Comparison of ENCODE assay signal across 8 cellular contexts in genomic region chr22:49632199-49633009, GRCh38.
DNase-seq lines count a peak whose midpoint lies in the region; ATAC-seq and TF ChIP-seq lines count a peak whose summit lies in the region.

No MANE protein-coding gene starts in this region.

- ATAC-seq in natural killer cell treated with Interleukin-12 subunit alpha and Interleukin-12 subunit beta and Interleukin-15 and Interleukin-18, amount 100 ng/mL, for 72 hours, result no peak
- ATAC-seq in GM18517 (IDR thresholded peaks at IDR 0.05; ENCODE audit: unreplicated experiment) (no peak), GM21447 (IDR thresholded peaks at IDR 0.05; ENCODE audit: unreplicated experiment) (no peak)

- H3K36me3 Mint-ChIP-seq in natural killer cell treated with Interleukin-12 subunit alpha and Interleukin-12 subunit beta and Interleukin-15 and Interleukin-18, amount 100 ng/mL, for 72 hours, result no peaks in the 10 kb centered on the region

- no peaks in the 10 kb centered on the region for H3K9me3 ChIP-seq in BE2C

- peak; percentile 75 for DNase-seq in BE2C
- DNase-seq in HFF-Myc (ENCODE audit: extremely low read depth, low read depth), result no peak
- DNase-seq in SHP77 (lab: John Stamatoyannopoulos, UW), result peak; percentile 71 to 74
- peak; percentile 2 for DNase-seq in fibroblast of the aortic adventitia (ENCODE audit: low read depth)
- DNase-seq in natural killer cell treated with Interleukin-12 subunit alpha and Interleukin-12 subunit beta and Interleukin-15 and Interleukin-18, amount 100 ng/mL, for 72 hours (ENCODE audit: low spot score), result peak; percentile 56
- DNase-seq in T-helper 9 cell, result no peak

- H3K27me3 ChIP-seq in BE2C, result no peaks in the 10 kb centered on the region; the same call in 1 of the 2 replicates

- TF ChIP-seq CTCF in BE2C (IDR thresholded peaks at IDR 0.05; ENCODE audit: low read depth, low read length), result peak; percentile 96
- peak; percentile 66 for TF ChIP-seq CTCF in HFF-Myc (IDR thresholded peaks at IDR 0.05; ENCODE audit: low read depth, low read length, missing control alignments)
- TF ChIP-seq CTCF in fibroblast of the aortic adventitia (IDR thresholded peaks at IDR 0.05; ENCODE audit: insufficient read depth, low read length), result peak; percentile 33

- no peak overlapping the region for H3K27ac Mint-ChIP-seq in natural killer cell treated with Interleukin-12 subunit alpha and Interleukin-12 subunit beta and Interleukin-15 and Interleukin-18, amount 100 ng/mL, for 72 hours

- no peak overlapping the region for H3K4me3 Mint-ChIP-seq in natural killer cell treated with Interleukin-12 subunit alpha and Interleukin-12 subunit beta and Interleukin-15 and Interleukin-18, amount 100 ng/mL, for 72 hours

- H3K4me1 Mint-ChIP-seq in natural killer cell treated with Interleukin-12 subunit alpha and Interleukin-12 subunit beta and Interleukin-15 and Interleukin-18, amount 100 ng/mL, for 72 hours (ENCODE audit: low read depth in 2 of 2), result peaks cover 0 to 9% of the 10 kb centered on the region in 2 donors

- H3K4me1 ChIP-seq in BE2C, result no peaks in the 10 kb centered on the region

- H3K4me3 ChIP-seq in BE2C (ENCODE audit: low read depth, low read length) (peak overlapping the region; percentile 54), HFF-Myc (replicated peaks; ENCODE audit: low read depth, low read length) (no peak overlapping the region), fibroblast of the aortic adventitia (ENCODE audit: low read depth, low read length) (no peak overlapping the region)

- H3K27me3 Mint-ChIP-seq in natural killer cell treated with Interleukin-12 subunit alpha and Interleukin-12 subunit beta and Interleukin-15 and Interleukin-18, amount 100 ng/mL, for 72 hours, result no peaks in the 10 kb centered on the region

- H3K36me3 ChIP-seq in BE2C, result no peaks in the 10 kb centered on the region

- no peaks in the 10 kb centered on the region for H3K9me3 Mint-ChIP-seq in natural killer cell treated with Interleukin-12 subunit alpha and Interleukin-12 subunit beta and Interleukin-15 and Interleukin-18, amount 100 ng/mL, for 72 hours

Comparison
In these comparisons a context has a peak if more than half of its experiments do, and no peak if none do; other contexts are left out.
1. DNase-seq: peak in BE2C (single experiment), SHP77 (2 of 2), fibroblast of the aortic adventitia (single experiment) and natural killer cell treated with Interleukin-12 subunit alpha and Interleukin-12 subunit beta and Interleukin-15 and Interleukin-18, amount 100 ng/mL, for 72 hours (single experiment); none in HFF-Myc (single experiment) and T-helper 9 cell (single experiment).
2. CTCF ChIP-seq: peak in every context shown above with its lines; median percentile 96 in BE2C; 66 in HFF-Myc; 33 in fibroblast of the aortic adventitia.